Comparison of ENCODE assay signal across 1 cellular context in the genomic region with DNA sequence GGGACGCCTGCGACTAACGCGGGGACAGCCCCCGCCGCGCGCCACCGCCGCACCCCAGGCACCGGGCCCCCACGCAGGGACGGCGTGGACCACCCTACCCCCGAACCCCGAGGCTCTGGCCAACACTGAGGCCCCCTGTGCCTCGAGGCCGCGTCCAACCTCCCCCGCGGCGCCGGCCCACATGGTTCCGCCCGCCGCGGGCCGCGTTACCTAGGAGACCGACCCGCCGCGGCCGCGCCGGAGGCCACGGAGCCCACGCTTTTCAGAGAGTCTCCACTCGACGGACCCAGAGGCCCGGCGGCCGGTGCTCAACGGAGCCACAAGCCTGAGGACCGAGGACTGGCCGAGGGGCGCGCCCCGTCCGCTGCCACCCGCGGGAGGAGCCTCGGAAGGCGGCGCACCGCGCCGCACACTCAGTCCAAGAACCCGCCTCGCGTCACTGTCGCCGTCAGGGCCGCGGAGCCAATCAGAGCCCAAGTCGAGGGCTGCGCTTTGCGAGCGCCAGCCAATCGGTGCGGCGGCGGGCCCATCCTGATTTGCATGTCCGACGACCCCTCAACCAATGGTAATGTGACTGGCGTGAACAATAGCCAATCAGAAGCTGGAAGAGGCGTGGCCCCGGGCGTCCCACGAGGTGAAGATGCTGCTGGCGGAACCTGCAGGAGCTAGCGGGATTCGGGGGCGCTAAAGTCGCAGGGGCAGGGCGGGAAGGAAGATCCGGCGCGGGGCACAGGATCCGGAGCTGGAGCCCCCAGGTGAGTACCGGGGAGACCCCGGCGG.
TF ChIP-seq lines count a peak whose summit lies in the region.

NPHP4 (minus strand) TSS at position 392 of the 780 bp plus-strand sequence. CDS start 6,136 bp downstream, outside the sequence.

TF ChIP-seq in HepG2, 621 proteins besides CTCF, POLR2A, EP300 and RAD21 (continued from another document and continues in another):
- no peak for TF ChIP-seq GLMP (CRISPR knock-in tag; IDR thresholded peaks at IDR 0.05; ENCODE audit: borderline replicate concordance)
- TF ChIP-seq, protein P1, sequence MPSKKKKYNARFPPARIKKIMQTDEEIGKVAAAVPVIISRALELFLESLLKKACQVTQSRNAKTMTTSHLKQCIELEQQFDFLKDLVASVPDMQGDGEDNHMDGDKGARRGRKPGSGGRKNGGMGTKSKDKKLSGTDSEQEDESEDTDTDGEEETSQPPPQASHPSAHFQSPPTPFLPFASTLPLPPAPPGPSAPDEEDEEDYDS (CRISPR knock-in tag; IDR thresholded peaks at IDR 0.05), result peak; percentile 68
- TF ChIP-seq ZFP1 (CRISPR knock-in tag; IDR thresholded peaks at IDR 0.05), result no peak
- no peak for TF ChIP-seq RARA (CRISPR knock-in tag; IDR thresholded peaks at IDR 0.05)
- no peak for TF ChIP-seq ZNF280D (CRISPR knock-in tag; IDR thresholded peaks at IDR 0.05)
- TF ChIP-seq ATRX (CRISPR knock-in tag; IDR thresholded peaks at IDR 0.05; ENCODE audit: borderline replicate concordance), result no peak
- no peak for TF ChIP-seq THYN1 (CRISPR knock-in tag; IDR thresholded peaks at IDR 0.05; ENCODE audit: borderline replicate concordance, low read depth)
- TF ChIP-seq HOXA5 (CRISPR knock-in tag; IDR thresholded peaks at IDR 0.05), result peak; percentile 62; the same call in 1 of the 2 replicates
- TF ChIP-seq ZNF629 (CRISPR knock-in tag; conservative IDR thresholded peaks at IDR 0.05), result no peak
- TF ChIP-seq ZBTB39 (CRISPR knock-in tag; IDR thresholded peaks at IDR 0.05), result no peak
- no peak for TF ChIP-seq ZSCAN5A (CRISPR knock-in tag; IDR thresholded peaks at IDR 0.05; ENCODE audit: borderline replicate concordance)
- TF ChIP-seq SIN3B (IDR thresholded peaks at IDR 0.05; ENCODE audit: low read length), result no peak; the same call in 1 of the 2 replicates
- TF ChIP-seq, protein P2, sequence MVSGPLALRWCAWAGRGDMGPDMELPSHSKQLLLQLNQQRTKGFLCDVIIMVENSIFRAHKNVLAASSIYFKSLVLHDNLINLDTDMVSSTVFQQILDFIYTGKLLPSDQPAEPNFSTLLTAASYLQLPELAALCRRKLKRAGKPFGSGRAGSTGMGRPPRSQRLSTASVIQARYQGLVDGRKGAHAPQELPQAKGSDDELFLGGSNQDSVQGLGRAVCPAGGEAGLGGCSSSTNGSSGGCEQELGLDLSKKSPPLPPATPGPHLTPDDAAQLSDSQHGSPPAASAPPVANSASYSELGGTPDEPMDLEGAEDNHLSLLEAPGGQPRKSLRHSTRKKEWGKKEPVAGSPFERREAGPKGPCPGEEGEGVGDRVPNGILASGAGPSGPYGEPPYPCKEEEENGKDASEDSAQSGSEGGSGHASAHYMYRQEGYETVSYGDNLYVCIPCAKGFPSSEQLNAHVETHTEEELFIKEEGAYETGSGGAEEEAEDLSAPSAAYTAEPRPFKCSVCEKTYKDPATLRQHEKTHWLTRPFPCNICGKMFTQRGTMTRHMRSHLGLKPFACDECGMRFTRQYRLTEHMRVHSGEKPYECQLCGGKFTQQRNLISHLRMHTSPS (CRISPR knock-in tag; IDR thresholded peaks at IDR 0.05; ENCODE audit: low read depth), result no peak
- no peak for TF ChIP-seq SMARCE1 (IDR thresholded peaks at IDR 0.05; ENCODE audit: borderline replicate concordance)
- TF ChIP-seq ZNF816 (CRISPR knock-in tag; IDR thresholded peaks at IDR 0.05; ENCODE audit: borderline replicate concordance), result no peak
- TF ChIP-seq ZNF484 (CRISPR knock-in tag; IDR thresholded peaks at IDR 0.05; ENCODE audit: borderline replicate concordance, low read depth), result no peak
- no peak for TF ChIP-seq ZNF709 (CRISPR knock-in tag; IDR thresholded peaks at IDR 0.05)
- peak; percentile 92 for TF ChIP-seq HDAC1 (CRISPR knock-in tag; IDR thresholded peaks at IDR 0.05)
- no peak for TF ChIP-seq ZNF280B (CRISPR knock-in tag; IDR thresholded peaks at IDR 0.05; ENCODE audit: borderline replicate concordance)
- no peak for TF ChIP-seq ZNF7 (CRISPR knock-in tag; IDR thresholded peaks at IDR 0.05)
- TF ChIP-seq BRCA1 (CRISPR knock-in tag; IDR thresholded peaks at IDR 0.05), result 0 out of 2 replicates have a peak, but pooled peaks have one; percentile 23
- TF ChIP-seq NRL (CRISPR knock-in tag; IDR thresholded peaks at IDR 0.05; ENCODE audit: borderline replicate concordance), result peak; percentile 29; the same call in 1 of the 2 replicates
- no peak for TF ChIP-seq ZNF33A (CRISPR knock-in tag; IDR thresholded peaks at IDR 0.05; ENCODE audit: borderline replicate concordance)
- peak; percentile 46 for TF ChIP-seq ZNF883 (CRISPR knock-in tag; IDR thresholded peaks at IDR 0.05; ENCODE audit: not compliant biosample characterization)
- peak; percentile 52; the same call in 1 of the 2 replicates for TF ChIP-seq GATA4 (IDR thresholded peaks at IDR 0.05; ENCODE audit: borderline replicate concordance, low read depth)
- no peak for TF ChIP-seq SMARCC2 (IDR thresholded peaks at IDR 0.05)
- peak; percentile 20; the same call in 1 of the 2 replicates for TF ChIP-seq ZNF784 (CRISPR knock-in tag; IDR thresholded peaks at IDR 0.05; ENCODE audit: borderline replicate concordance)
- no peak for TF ChIP-seq IRF2 (CRISPR knock-in tag; IDR thresholded peaks at IDR 0.05)
- TF ChIP-seq KAT7 (CRISPR knock-in tag; IDR thresholded peaks at IDR 0.05; ENCODE audit: borderline replicate concordance), result no peak
- no peak for TF ChIP-seq MBNL3 (CRISPR knock-in tag; conservative IDR thresholded peaks at IDR 0.05)
- peak; percentile 45; the same call in 1 of the 2 replicates for TF ChIP-seq ZNF12 (CRISPR knock-in tag; IDR thresholded peaks at IDR 0.05)
- peak; percentile 68 for TF ChIP-seq TBX2 (CRISPR knock-in tag; IDR thresholded peaks at IDR 0.05; ENCODE audit: borderline replicate concordance)
- TF ChIP-seq FOXK2 (IDR thresholded peaks at IDR 0.05), result peak; percentile 91
- peak; percentile 45; the same call in 1 of the 2 replicates for TF ChIP-seq THAP9 (CRISPR knock-in tag; IDR thresholded peaks at IDR 0.05; ENCODE audit: borderline replicate concordance)
